Comparison of ENCODE assay signal across 9 cellular contexts in genomic region chr1:108049083-108049819, GRCh38.
DNase-seq lines count a peak whose midpoint lies in the region; ATAC-seq, FAIRE-seq and TF ChIP-seq lines count a peak whose summit lies in the region.
"Had no signal": no experiment of that assay in that cellular context is flagged by ENCODE, and none has a peak within 500 bp of the region (broad histone marks: within the 10 kb centered on the region; RNA-seq: fewer than 3 reads in every experiment).

No MANE protein-coding gene starts in this region.

- no peaks in the 10 kb centered on the region for H3K9me2 ChIP-seq in OCI-LY7 (ENCODE audit: insufficient read depth, low read length)

- no peak for FAIRE-seq in urothelium cell line (lab: Jason Lieb, UNC)

- TF ChIP-seq CTCF in OCI-LY7 (conservative IDR thresholded peaks at IDR 0.05; ENCODE audit: low read length) (peak; percentile 72), liver (IDR thresholded peaks at IDR 0.05; ENCODE audit: low read depth, low read length, missing input control) (peak; percentile 39)

- POLR2A ChIA-PET in OCI-LY7 (lab: Charles Lee): interaction anchor here (0.6 to 1.3 kb wide), 3 partner anchors 12 to 990 kb away, joined by 3 read pairs; no protein-coding TSS in a partner anchor

- H3K4me3 ChIP-seq in OCI-LY7 (ENCODE audit: low read depth, low read length, poor library complexity, severe bottlenecking) (no peak overlapping the region), liver (ENCODE audit: low read depth in 1 of 3, low read length in 3 of 3) (no peak overlapping the region)

- intact Hi-C loops in OCI-LY7 (cut with micrococcal nuclease; ENCODE audit: unreplicated experiment): no loop called here

- no peaks in the 10 kb centered on the region for H4K20me1 ChIP-seq in OCI-LY7 (ENCODE audit: insufficient read depth, low read length)

- H3K36me3 ChIP-seq in OCI-LY7 (ENCODE audit: insufficient read depth, low read length) (no peaks in the 10 kb centered on the region), liver (ENCODE audit: control insufficient read depth in 4 of 4, insufficient read depth in 3 of 4, low read depth in 1 of 4, low read length in 3 of 4) (no peaks in the 10 kb centered on the region)

- H3K27me3 ChIP-seq in liver (ENCODE audit: control insufficient read depth in 4 of 4, insufficient read depth in 4 of 4, low read length in 3 of 4): no peaks in the 10 kb centered on the region

- ATAC-seq in GM21390 (IDR thresholded peaks at IDR 0.05; ENCODE audit: unreplicated experiment): no peak
- no peak for ATAC-seq in GM18909 (IDR thresholded peaks at IDR 0.05; ENCODE audit: poor library complexity, unreplicated experiment)

- no peaks in the 10 kb centered on the region for H3K9me3 ChIP-seq in OCI-LY7 (ENCODE audit: low read length)
- H3K9me3 ChIP-seq in liver (ENCODE audit: control insufficient read depth in 4 of 4, low read length in 3 of 4): no peaks in the 10 kb centered on the region

- no peaks in the 10 kb centered on the region for H3K79me2 ChIP-seq in OCI-LY7 (ENCODE audit: insufficient read depth, low read depth, low read length)

- WGBS in liver: 67% methylated on average over 6 of the region's 6 CpGs

- H2AFZ ChIP-seq in OCI-LY7 (ENCODE audit: low read length): no peak overlapping the region

- peaks cover 4% of the 10 kb centered on the region for H3K4me1 ChIP-seq in OCI-LY7 (ENCODE audit: insufficient read depth, low read length, poor library complexity, severe bottlenecking)
- peaks cover 0 to 6% (median 2%) of the 10 kb centered on the region in 4 donors for H3K4me1 ChIP-seq in liver (ENCODE audit: control insufficient read depth in 4 of 4, insufficient read depth in 4 of 4, low read length in 3 of 4)

- no peak overlapping the region for H3K9ac ChIP-seq in liver (ENCODE audit: low read depth in 1 of 2, low read length in 2 of 2)

- no peak overlapping the region for H3K27ac ChIP-seq in OCI-LY7 (ENCODE audit: low read depth, low read length, poor library complexity, severe bottlenecking)
- H3K27ac ChIP-seq in caudate nucleus (ENCODE audit: low read depth, low read length): no peak overlapping the region
- no peak overlapping the region for H3K27ac ChIP-seq in liver (ENCODE audit: low read depth in 1 of 2, low read length in 2 of 2)

- H3K4me2 ChIP-seq in OCI-LY7 (ENCODE audit: low read length): no peak overlapping the region

- CTCF ChIA-PET in OCI-LY7 (lab: Charles Lee; ENCODE audit: unreplicated experiment): no interaction called here

- no TSS peak for BruUV-seq in OCI-LY7 (replicated peaks; lab: Mats Ljungman, UMichigan)

- peak in 1 of 2 donors; percentile 43 for TF ChIP-seq RAD21 in liver (IDR thresholded peaks at IDR 0.05)

- DNase-seq in stimulated activated CD8-positive, alpha-beta memory T cell treated with anti-CD3 and anti-CD28 coated beads, Interleukin-4, amount 100 ng/mL, for 24 hours (ENCODE audit: low read depth): peak; percentile 7
- DNase-seq in stimulated activated CD8-positive, alpha-beta memory T cell treated with anti-CD3 and anti-CD28 coated beads, Interleukin-4, amount 100 ng/mL, for 48 hours: no peak
- peak; percentile 36 for DNase-seq in OCI-LY7 (ENCODE audit: low spot score)
- DNase-seq in caudate nucleus (lab: John Stamatoyannopoulos, UW): peak in 34 of 61 donors; percentile 2 to 78 (median 26)
- peak; percentile 62 for DNase-seq in urothelium cell line (ENCODE audit: low spot score)
- DNase-seq: activated T-cell treated with anti-CD3 and anti-CD28 coated beads, Interleukin-2, amount 50 U/mL, for 4 hours had no signal

TF ChIP-seq in liver, 16 proteins besides CTCF, POLR2A, EP300 and RAD21:
- TF ChIP-seq MAX (IDR thresholded peaks at IDR 0.05) (no peak), HNF4A (conservative IDR thresholded peaks at IDR 0.05) (no peak), NR2F2 (IDR thresholded peaks at IDR 0.05) (no peak), REST (IDR thresholded peaks at IDR 0.05) (no peak), FOXA2 (IDR thresholded peaks at IDR 0.05) (no peak), JUND (IDR thresholded peaks at IDR 0.05) (no peak), EGR1 (IDR thresholded peaks at IDR 0.05; ENCODE audit: low read depth in 2 of 2) (no peak), YY1 (IDR thresholded peaks at IDR 0.05) (no peak), ZBTB33 (IDR thresholded peaks at IDR 0.05) (no peak), FOXA1 (IDR thresholded peaks at IDR 0.05) (no peak), SP1 (IDR thresholded peaks at IDR 0.05) (no peak)
